In genomic region chr1:156738407-156738806, GRCh38 we compare ENCODE assay signal across 16 cellular contexts. TPM values are rescaled to one million over a fixed set of nuclear protein-coding genes. Genes with fewer than 3 reads are reported as not detected.
A peak's percentile ranks its signal among the peaks of the same experiment; 100 is the strongest.
DNase-seq lines count a peak whose midpoint lies in the region; ATAC-seq and TF ChIP-seq lines count a peak whose summit lies in the region.
"Had no signal": no experiment of that assay in that cellular context is flagged by ENCODE, and none has a peak within 500 bp of the region (broad histone marks: within the 10 kb centered on the region; RNA-seq: fewer than 3 reads in every experiment).

No MANE protein-coding gene starts in this region.

- no peak overlapping the region for H3K4me3 Mint-ChIP-seq in activated CD4-positive, alpha-beta T cell treated with anti-CD3 and anti-CD28 coated beads for 36 hours
- H3K4me3 Mint-ChIP-seq in stimulated activated naive CD8-positive, alpha-beta T cell treated with anti-CD3 and anti-CD28 coated beads, Interleukin-15, Interleukin-2, amounts not matched to agents 100 ng/mL and 50 ng/mL, for 24 hours = no peak overlapping the region
- no peak overlapping the region for H3K4me3 Mint-ChIP-seq in dendritic cell treated with granulocyte-macrophage colony-stimulating factor and Interleukin-4, amounts not matched to agents 40 ng/mL and 50 ng/mL, for 4 days
- H3K4me3 Mint-ChIP-seq in type B pancreatic cell = peak overlapping the region; percentile 74
- H3K4me3 Mint-ChIP-seq: CD14-positive monocyte had no signal

- H3K27me3 Mint-ChIP-seq in activated CD4-positive, alpha-beta T cell treated with anti-CD3 and anti-CD28 coated beads for 36 hours = no peaks in the 10 kb centered on the region
- H3K27me3 Mint-ChIP-seq in stimulated activated naive CD8-positive, alpha-beta T cell treated with anti-CD3 and anti-CD28 coated beads, Interleukin-15, Interleukin-2, amounts not matched to agents 100 ng/mL and 50 ng/mL, for 24 hours = no peaks in the 10 kb centered on the region
- H3K27me3 Mint-ChIP-seq in dendritic cell treated with granulocyte-macrophage colony-stimulating factor and Interleukin-4, amounts not matched to agents 40 ng/mL and 50 ng/mL, for 4 days = no peaks in the 10 kb centered on the region
- no peaks in the 10 kb centered on the region for H3K27me3 Mint-ChIP-seq in type B pancreatic cell

- peak overlapping the region; percentile 72 for H3K27ac Mint-ChIP-seq in activated CD4-positive, alpha-beta T cell treated with anti-CD3 and anti-CD28 coated beads for 36 hours
- H3K27ac Mint-ChIP-seq in stimulated activated naive CD8-positive, alpha-beta T cell treated with anti-CD3 and anti-CD28 coated beads, Interleukin-15, Interleukin-2, amounts not matched to agents 100 ng/mL and 50 ng/mL, for 24 hours = peak overlapping the region; percentile 11
- peak overlapping the region; percentile 23 for H3K27ac Mint-ChIP-seq in dendritic cell treated with granulocyte-macrophage colony-stimulating factor and Interleukin-4, amounts not matched to agents 40 ng/mL and 50 ng/mL, for 4 days
- H3K27ac Mint-ChIP-seq in type B pancreatic cell = peak overlapping the region; percentile 15

- TF ChIP-seq CTCF in type B pancreatic cell (conservative IDR thresholded peaks at IDR 0.05) = no peak

- H3K4me1 Mint-ChIP-seq in activated CD4-positive, alpha-beta T cell treated with anti-CD3 and anti-CD28 coated beads for 36 hours = peaks cover 34% of the 10 kb centered on the region
- peaks cover 36% of the 10 kb centered on the region for H3K4me1 Mint-ChIP-seq in stimulated activated naive CD8-positive, alpha-beta T cell treated with anti-CD3 and anti-CD28 coated beads, Interleukin-15, Interleukin-2, amounts not matched to agents 100 ng/mL and 50 ng/mL, for 24 hours (ENCODE audit: low read depth)
- H3K4me1 Mint-ChIP-seq in dendritic cell treated with granulocyte-macrophage colony-stimulating factor and Interleukin-4, amounts not matched to agents 40 ng/mL and 50 ng/mL, for 4 days (ENCODE audit: low read depth) = peaks cover 26% of the 10 kb centered on the region
- H3K4me1 Mint-ChIP-seq in type B pancreatic cell (ENCODE audit: unreplicated experiment) = peaks cover 30% of the 10 kb centered on the region

- no peak for DNase-seq in activated CD4-positive, alpha-beta T cell treated with anti-CD3 and anti-CD28 coated beads for 36 hours
- no peak for DNase-seq in activated CD4-positive, alpha-beta T cell treated with anti-CD3 and anti-CD28 coated beads for 4 hours
- no peak for DNase-seq in stimulated activated naive CD8-positive, alpha-beta T cell treated with anti-CD3 and anti-CD28 coated beads, Interleukin-15, Interleukin-2, amounts not matched to agents 100 U/mL and 50 U/mL, for 24 hours
- DNase-seq in type B pancreatic cell (ENCODE audit: extremely low spot score, unreplicated experiment) = no peak
- DNase-seq: DMS 273 treated with DMSO at 0.1 percent for 48 hours, NCI-H1417, NCI-H2029, NCI-H2171 treated with DMSO at 0.1 percent for 48 hours, NCI-H774, Right ventricle myocardium superior had no signal

- no peak for ATAC-seq in activated CD4-positive, alpha-beta T cell treated with anti-CD3 and anti-CD28 coated beads for 36 hours
- no peak for ATAC-seq in stimulated activated naive CD8-positive, alpha-beta T cell treated with anti-CD3 and anti-CD28 coated beads, Interleukin-15, Interleukin-2, amounts not matched to agents 100 U/mL and 50 U/mL, for 24 hours
- ATAC-seq in HG02870 (IDR thresholded peaks at IDR 0.05; ENCODE audit: unreplicated experiment) (no peak), HG03342 (IDR thresholded peaks at IDR 0.05; ENCODE audit: unreplicated experiment) (no peak)
- ATAC-seq: Panc1 had no signal

- CTCF ChIA-PET in activated CD4-positive, alpha-beta T cell treated with anti-CD3 and anti-CD28 coated beads for 36 hours (lab: Charles Lee) = interaction anchor here (0.7 to 4.7 kb wide), 3 partner anchors 11 to 1778 kb away, joined by 3 to 73 read pairs (median 4); partner anchors contain the start of genes ISG20L2 and METTL25B

- POLR2A ChIA-PET in activated CD4-positive, alpha-beta T cell treated with anti-CD3 and anti-CD28 coated beads for 36 hours (lab: Charles Lee) = no interaction called here

- intact Hi-C loops in activated CD4-positive, alpha-beta T cell treated with anti-CD3 and anti-CD28 coated beads for 36 hours (cut with DNase I, micrococcal nuclease) = no loop called here
- intact Hi-C loops in dendritic cell treated with granulocyte-macrophage colony-stimulating factor and Interleukin-4, amounts not matched to agents 40 ng/mL and 50 ng/mL, for 4 days (cut with micrococcal nuclease) = no loop called here

- peaks cover 50% of the 10 kb centered on the region for H3K36me3 Mint-ChIP-seq in activated CD4-positive, alpha-beta T cell treated with anti-CD3 and anti-CD28 coated beads for 36 hours (ENCODE audit: low read depth)
- peaks cover 53% of the 10 kb centered on the region for H3K36me3 Mint-ChIP-seq in stimulated activated naive CD8-positive, alpha-beta T cell treated with anti-CD3 and anti-CD28 coated beads, Interleukin-15, Interleukin-2, amounts not matched to agents 100 ng/mL and 50 ng/mL, for 24 hours (ENCODE audit: low read depth)
- H3K36me3 Mint-ChIP-seq in dendritic cell treated with granulocyte-macrophage colony-stimulating factor and Interleukin-4, amounts not matched to agents 40 ng/mL and 50 ng/mL, for 4 days (ENCODE audit: low read depth) = peaks cover 78% of the 10 kb centered on the region
- peaks cover 10% of the 10 kb centered on the region for H3K36me3 Mint-ChIP-seq in type B pancreatic cell

- H3K9me3 Mint-ChIP-seq in activated CD4-positive, alpha-beta T cell treated with anti-CD3 and anti-CD28 coated beads for 36 hours (ENCODE audit: low read depth) = no peaks in the 10 kb centered on the region
- H3K9me3 Mint-ChIP-seq in stimulated activated naive CD8-positive, alpha-beta T cell treated with anti-CD3 and anti-CD28 coated beads, Interleukin-15, Interleukin-2, amounts not matched to agents 100 ng/mL and 50 ng/mL, for 24 hours = no peaks in the 10 kb centered on the region
- H3K9me3 Mint-ChIP-seq in dendritic cell treated with granulocyte-macrophage colony-stimulating factor and Interleukin-4, amounts not matched to agents 40 ng/mL and 50 ng/mL, for 4 days = no peaks in the 10 kb centered on the region
- H3K9me3 Mint-ChIP-seq in type B pancreatic cell = no peaks in the 10 kb centered on the region

RNA-seq across cellular contexts. Expression of gene MRPL24, which starts 2.5 kb away (rescaled TPM):
- total RNA-seq in activated CD4-positive, alpha-beta T cell treated with anti-CD3 and anti-CD28 coated beads for 36 hours = 10 to 100 TPM; 81.9 to 89.7 TPM
- total RNA-seq in type B pancreatic cell (ENCODE audit: low replicate concordance) = 47.4 and 58.6 TPM in 2 replicates

RNA-seq across cellular contexts. Expression of gene ISG20L2, which starts 9.8 kb away (rescaled TPM):
- 10 to 100 TPM; 48.4 to 65.2 TPM for total RNA-seq in activated CD4-positive, alpha-beta T cell treated with anti-CD3 and anti-CD28 coated beads for 36 hours
- 35.3 and 42.0 TPM in 2 replicates for total RNA-seq in type B pancreatic cell (ENCODE audit: low replicate concordance)

RNA-seq across cellular contexts. Expression of gene METTL25B, which starts 10.1 kb away (rescaled TPM):
- total RNA-seq in activated CD4-positive, alpha-beta T cell treated with anti-CD3 and anti-CD28 coated beads for 36 hours = 10 to 100 TPM; 31.0 to 40.5 TPM
- total RNA-seq in type B pancreatic cell (ENCODE audit: low replicate concordance) = 35.2 and 39.7 TPM in 2 replicates

RNA-seq across cellular contexts. Expression of gene HDGF, which starts 13.1 kb away (rescaled TPM):
- 100 to 1,000 TPM; 312 to 358 TPM for total RNA-seq in activated CD4-positive, alpha-beta T cell treated with anti-CD3 and anti-CD28 coated beads for 36 hours
- total RNA-seq in type B pancreatic cell (ENCODE audit: low replicate concordance) = 249 and 270 TPM in 2 replicates

RNA-seq across cellular contexts. Expression of gene PRCC, which starts 28.9 kb away (rescaled TPM):
- 100 to 1,000 TPM in 1 of 2 experiments, 10 to 100 TPM in 1; 80.4 to 110 TPM for total RNA-seq in activated CD4-positive, alpha-beta T cell treated with anti-CD3 and anti-CD28 coated beads for 36 hours
- 79.1 and 81.8 TPM in 2 replicates for total RNA-seq in type B pancreatic cell (ENCODE audit: low replicate concordance)

Comparison
In these comparisons a context has a peak if more than half of its experiments do, and no peak if none do; other contexts are left out.
1. H3K27ac Mint-ChIP-seq: peak in every context shown above with its lines; median percentile 72 in activated CD4-positive, alpha-beta T cell treated with anti-CD3 and anti-CD28 coated beads for 36 hours; 23 in dendritic cell treated with granulocyte-macrophage colony-stimulating factor and Interleukin-4, amounts not matched to agents 40 ng/mL and 50 ng/mL, for 4 days; 15 in type B pancreatic cell; 11 in stimulated activated naive CD8-positive, alpha-beta T cell treated with anti-CD3 and anti-CD28 coated beads, Interleukin-15, Interleukin-2, amounts not matched to agents 100 ng/mL and 50 ng/mL, for 24 hours.